In genomic region chr13:20391597-20392452, GRCh38 we compare ENCODE assay signal across 19 cellular contexts.
DNase-seq lines count a peak whose midpoint lies in the region; ATAC-seq and TF ChIP-seq lines count a peak whose summit lies in the region.
"Had no signal": no experiment of that assay in that cellular context is flagged by ENCODE, and none has a peak within 500 bp of the region (broad histone marks: within the 10 kb centered on the region; RNA-seq: fewer than 3 reads in every experiment).

No MANE protein-coding gene starts in this region.

- no peaks in the 10 kb centered on the region for H3K9me3 Mint-ChIP-seq in activated CD8-positive, alpha-beta T cell treated with anti-CD3 and anti-CD28 coated beads for 36 hours
- H3K9me3 Mint-ChIP-seq in H9, result peaks cover 5 to 10% of the 10 kb centered on the region in 2 experiments; a peak in 4 of 5 replicates

- H3K9ac ChIP-seq in mesendoderm (ENCODE audit: low read length), result no peak overlapping the region
- no peak overlapping the region for H3K9ac ChIP-seq in H9 (ENCODE audit: extremely low read depth, insufficient read length, low read length)
- H3K9ac ChIP-seq: BLaER1 treated with 17β-estradiol and CSF1 and Interleukin-3, amounts not matched to agents 10 nM and 100 nM had no signal

- no peaks in the 10 kb centered on the region for H3K36me3 ChIP-seq in mesendoderm (ENCODE audit: control insufficient read depth, insufficient read depth, low read length)
- H3K36me3 ChIP-seq in BE2C, result no peaks in the 10 kb centered on the region
- H3K36me3 ChIP-seq: BLaER1 treated with 17β-estradiol and CSF1 and Interleukin-3, amounts not matched to agents 10 nM and 100 nM; pancreas had no signal

- no peaks in the 10 kb centered on the region for H3K23me2 ChIP-seq in H9 (ENCODE audit: insufficient read length, low read depth, low read length, poor library complexity, severe bottlenecking)

- H2AFZ ChIP-seq in H9 (ENCODE audit: low read length), result no peak overlapping the region

- H3K9me3 ChIP-seq in H9 (ENCODE audit: control insufficient read depth, low read depth, low read length) (no peaks in the 10 kb centered on the region), BE2C (peaks cover 11% of the 10 kb centered on the region)
- H3K9me3 ChIP-seq: pancreas had no signal

- no peak overlapping the region for H3K4me3 Mint-ChIP-seq in activated CD8-positive, alpha-beta T cell treated with anti-CD3 and anti-CD28 coated beads for 36 hours
- H3K4me3 Mint-ChIP-seq in H9, result no peak overlapping the region

- H3K79me1 ChIP-seq in mesendoderm (ENCODE audit: low read length) (no peaks in the 10 kb centered on the region), H9 (ENCODE audit: insufficient read depth, low read depth, low read length, poor library complexity, severe bottlenecking) (no peaks in the 10 kb centered on the region)

- H3K27me3 Mint-ChIP-seq in activated CD8-positive, alpha-beta T cell treated with anti-CD3 and anti-CD28 coated beads for 36 hours, result no peaks in the 10 kb centered on the region
- H3K27me3 Mint-ChIP-seq in H9 (ENCODE audit: low read depth), result peaks cover 4% of the 10 kb centered on the region

- H4K20me1 ChIP-seq in H9 (ENCODE audit: control insufficient read depth, insufficient read depth, insufficient read length), result no peaks in the 10 kb centered on the region
- H4K20me1 ChIP-seq: BLaER1 treated with 17β-estradiol and CSF1 and Interleukin-3, amounts not matched to agents 10 nM and 100 nM had no signal

- POLR2A ChIA-PET in activated CD8-positive, alpha-beta T cell treated with anti-CD3 and anti-CD28 coated beads for 36 hours (lab: Charles Lee), result no interaction called here
- POLR2A ChIA-PET in GM10248 (lab: Yijun Ruan, JAX), result no interaction called here

- H3K4me1 ChIP-seq in mesendoderm (ENCODE audit: control insufficient read depth, low read depth, low read length) (no peaks in the 10 kb centered on the region), H9 (ENCODE audit: insufficient read depth, low read length) (no peaks in the 10 kb centered on the region), BE2C (no peaks in the 10 kb centered on the region)
- H3K4me1 ChIP-seq: pancreas had no signal

- H2BK5ac ChIP-seq in mesendoderm (ENCODE audit: low read length) (no peak overlapping the region), H9 (ENCODE audit: insufficient read length, low read length) (no peak overlapping the region)

- no peak overlapping the region for H3K23ac ChIP-seq in mesendoderm (ENCODE audit: low read length)
- no peak overlapping the region for H3K23ac ChIP-seq in H9 (ENCODE audit: insufficient read length, low read depth, low read length)

- H2BK20ac ChIP-seq in H9 (ENCODE audit: low read depth, low read length, poor library complexity, severe bottlenecking), result no peak overlapping the region

- intact Hi-C loops in activated CD8-positive, alpha-beta T cell treated with anti-CD3 and anti-CD28 coated beads for 36 hours (cut with micrococcal nuclease), result no loop called here

- DNase-seq in COLO668 (lab: John Stamatoyannopoulos, UW; ENCODE audit: unreplicated experiment) (peak; percentile 45), ELR (ENCODE audit: low read depth) (peak; percentile 21), mesendoderm (peak; percentile 40), H9 (no peak), BE2C (no peak), GM10248 (ENCODE audit: extremely low spot score) (no peak)
- DNase-seq in activated CD8-positive, alpha-beta T cell treated with anti-CD3 and anti-CD28 coated beads for 36 hours, result peak; percentile 9
- DNase-seq: activated CD4-positive, alpha-beta T cell treated with anti-CD3 and anti-CD28 coated beads for 4 hours; amygdala; DMS79 treated with DMSO at 0.1 percent for 48 hours; head of caudate nucleus; NCI-H187; SHP77 treated with DMSO at 0.1 percent for 48 hours; stimulated activated naive CD4-positive, alpha-beta T cell; T-helper 9 cell had no signal

- no peak overlapping the region for H3K27ac ChIP-seq in mesendoderm (ENCODE audit: low read depth, low read length)
- H3K27ac ChIP-seq in H9 (ENCODE audit: insufficient read length, low read depth, low read length), result no peak overlapping the region
- H3K27ac ChIP-seq: BLaER1 treated with 17β-estradiol and CSF1 and Interleukin-3, amounts not matched to agents 10 nM and 100 nM; HL-60; pancreas had no signal

- H3K27ac Mint-ChIP-seq in activated CD8-positive, alpha-beta T cell treated with anti-CD3 and anti-CD28 coated beads for 36 hours, result no peak overlapping the region
- H3K27ac Mint-ChIP-seq in H9, result no peak overlapping the region; a peak in 1 of 7 replicates

- no peak overlapping the region for H3K4ac ChIP-seq in mesendoderm (ENCODE audit: low read depth, low read length)
- no peak overlapping the region for H3K4ac ChIP-seq in H9 (ENCODE audit: low read depth, low read length)

- H3K4me2 ChIP-seq in mesendoderm (ENCODE audit: low read length) (no peak overlapping the region), H9 (ENCODE audit: insufficient read depth, insufficient read length, low read length) (no peak overlapping the region)
- H3K4me2 ChIP-seq: BLaER1 treated with 17β-estradiol and CSF1 and Interleukin-3, amounts not matched to agents 10 nM and 100 nM; smooth muscle cell had no signal

- no peak overlapping the region for H2BK120ac ChIP-seq in mesendoderm (ENCODE audit: low read depth, low read length)
- H2BK120ac ChIP-seq in H9 (ENCODE audit: low read depth, low read length, poor library complexity, severe bottlenecking), result no peak overlapping the region

- no peak overlapping the region for H2BK12ac ChIP-seq in H9 (ENCODE audit: insufficient read length, low read depth, low read length)

- WGBS in mesendoderm (ENCODE audit: extremely low coverage, insufficient coverage, low lambda C conversion rate), result no CpG with 5 or more reads among the region's 69 CpGs
- no CpG with 5 or more reads among the region's 69 CpGs for WGBS in H9 (ENCODE audit: extremely low coverage, insufficient read length, low lambda C conversion rate)

- no peak overlapping the region for H4K91ac ChIP-seq in H9 (ENCODE audit: insufficient read length, low read depth, low read length)

- no peak overlapping the region for H4K8ac ChIP-seq in mesendoderm (ENCODE audit: low read depth, low read length)
- H4K8ac ChIP-seq in H9 (replicated peaks; ENCODE audit: insufficient read length, low read depth, low read length), result no peak overlapping the region

- H3K4me3 ChIP-seq in mesendoderm (ENCODE audit: low read length) (no peak overlapping the region), BE2C (ENCODE audit: low read depth, low read length) (no peak overlapping the region)
- H3K4me3 ChIP-seq: BLaER1 treated with 17β-estradiol and CSF1 and Interleukin-3, amounts not matched to agents 10 nM and 100 nM; pancreas; smooth muscle cell had no signal

- no peak for TF ChIP-seq CTCF in activated CD8-positive, alpha-beta T cell treated with anti-CD3 and anti-CD28 coated beads for 36 hours (IDR thresholded peaks at IDR 0.05)
- no peak for TF ChIP-seq CTCF in H9 (conservative IDR thresholded peaks at IDR 0.05)
- TF ChIP-seq CTCF in BE2C (IDR thresholded peaks at IDR 0.05; ENCODE audit: low read depth, low read length), result no peak
- no peak for TF ChIP-seq CTCF in GM10248 (IDR thresholded peaks at IDR 0.05; ENCODE audit: control extremely low read depth, extremely low read depth, low read depth, missing control alignments)

- H3K18ac ChIP-seq in mesendoderm (ENCODE audit: low read length) (no peak overlapping the region), H9 (ENCODE audit: insufficient read length, low read depth, low read length) (no peak overlapping the region)

- no peak overlapping the region for H3T11ph ChIP-seq in H9 (ENCODE audit: low read length)

- CTCF ChIA-PET in activated CD8-positive, alpha-beta T cell treated with anti-CD3 and anti-CD28 coated beads for 36 hours (lab: Charles Lee), result no interaction called here
- CTCF ChIA-PET in GM10248 (lab: Yijun Ruan, JAX), result no interaction called here

- no peak overlapping the region for H3K14ac ChIP-seq in H9 (ENCODE audit: insufficient read depth, low read length)

- H2AK5ac ChIP-seq in mesendoderm (ENCODE audit: low read length), result no peak overlapping the region
- H2AK5ac ChIP-seq in H9 (ENCODE audit: insufficient read length, low read length), result no peak overlapping the region

- H4K5ac ChIP-seq in mesendoderm (ENCODE audit: low read length), result no peak overlapping the region
- no peak overlapping the region for H4K5ac ChIP-seq in H9 (ENCODE audit: insufficient read length, low read depth, low read length)

- H3K56ac ChIP-seq in mesendoderm (ENCODE audit: low read length) (no peak overlapping the region), H9 (ENCODE audit: insufficient read length, low read depth, low read length) (no peak overlapping the region)

- peaks cover 12% of the 10 kb centered on the region for H3K4me1 Mint-ChIP-seq in activated CD8-positive, alpha-beta T cell treated with anti-CD3 and anti-CD28 coated beads for 36 hours (ENCODE audit: low read depth)
- no peaks in the 10 kb centered on the region for H3K4me1 Mint-ChIP-seq in H9

- ATAC-seq in activated CD8-positive, alpha-beta T cell treated with anti-CD3 and anti-CD28 coated beads for 36 hours, result peak; percentile 22
- ATAC-seq: pancreas had no signal

- H3K36me3 Mint-ChIP-seq in activated CD8-positive, alpha-beta T cell treated with anti-CD3 and anti-CD28 coated beads for 36 hours (ENCODE audit: low read depth), result no peaks in the 10 kb centered on the region
- peaks cover 0 to 4% (median 0%) of the 10 kb centered on the region in 3 experiments; a peak in 3 of 7 replicates for H3K36me3 Mint-ChIP-seq in H9 (ENCODE audit: insufficient read depth in 1 of 3, low read depth in 3 of 3)

- H3K27me3 ChIP-seq in mesendoderm (ENCODE audit: insufficient read depth, low read length, poor library complexity) (no peaks in the 10 kb centered on the region), H9 (ENCODE audit: insufficient read depth, low read length) (no peaks in the 10 kb centered on the region), BE2C (no peaks in the 10 kb centered on the region)
- H3K27me3 ChIP-seq: BLaER1 treated with 17β-estradiol and CSF1 and Interleukin-3, amounts not matched to agents 10 nM and 100 nM; pancreas had no signal

- H2BK15ac ChIP-seq in mesendoderm (replicated peaks; ENCODE audit: low read depth), result no peak overlapping the region
- no peak overlapping the region for H2BK15ac ChIP-seq in H9 (ENCODE audit: low read depth, low read length)

- H3K79me2 ChIP-seq in mesendoderm (ENCODE audit: control insufficient read depth, insufficient read depth, low read length) (no peaks in the 10 kb centered on the region), H9 (ENCODE audit: insufficient read depth, low read length) (no peaks in the 10 kb centered on the region)

Comparison
In these comparisons a context has a peak if more than half of its experiments do, and no peak if none do; other contexts are left out.
1. DNase-seq: peak in COLO668 (single experiment), ELR (single experiment), activated CD8-positive, alpha-beta T cell treated with anti-CD3 and anti-CD28 coated beads for 36 hours (single experiment) and mesendoderm (single experiment); none in H9 (single experiment), BE2C (single experiment) and GM10248 (single experiment).